Comparison of ENCODE assay signal across 12 cellular contexts in the genomic region with DNA sequence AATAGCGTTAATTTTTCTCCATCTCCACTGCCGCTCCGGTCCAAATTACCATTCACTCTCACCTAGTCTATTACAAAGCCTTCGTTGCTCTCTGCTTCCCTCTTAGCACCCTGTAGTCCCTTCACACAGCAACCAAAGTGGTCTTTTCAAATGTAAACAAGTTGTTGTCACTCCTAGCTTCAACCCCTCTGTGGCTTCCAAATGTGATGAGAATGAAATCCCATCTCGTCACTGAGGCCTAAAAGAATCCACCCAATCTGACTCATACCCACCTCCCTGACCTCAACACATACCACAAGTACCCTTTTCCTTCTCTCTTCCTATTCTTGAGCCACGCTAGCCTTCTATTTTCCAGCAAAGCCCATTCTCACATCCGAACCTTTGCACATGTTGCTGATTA. TPM values are rescaled to one million over a fixed set of nuclear protein-coding genes. Genes with fewer than 3 reads are reported as not detected.
A peak's percentile ranks its signal among the peaks of the same experiment; 100 is the strongest.
DNase-seq lines count a peak whose midpoint lies in the region; ATAC-seq and TF ChIP-seq lines count a peak whose summit lies in the region.
"Had no signal": no experiment of that assay in that cellular context is flagged by ENCODE, and none has a peak within 500 bp of the region (broad histone marks: within the 10 kb centered on the region; RNA-seq: fewer than 3 reads in every experiment).

No MANE protein-coding gene starts in this region.

- no peak for ATAC-seq in CD8-positive, alpha-beta T cell
- ATAC-seq in activated naive CD8-positive, alpha-beta T cell treated with anti-CD3 and anti-CD28 coated beads, Interleukin-2, amount 10 ng/mL, durations not matched to agents 7 days and 5 days (ENCODE audit: low read depth), result no peak
- no peak for ATAC-seq in naive thymus-derived CD4-positive, alpha-beta T cell
- no peak for ATAC-seq in left lobe of liver
- ATAC-seq: SK-N-SH treated with all-trans-retinoic acid at 6 μM for 48 hours had no signal

- H3K27me3 ChIP-seq in CD8-positive, alpha-beta T cell (ENCODE audit: insufficient read depth, low read length), result no peaks in the 10 kb centered on the region
- H3K27me3 ChIP-seq in HUES48 (ENCODE audit: control insufficient read depth, insufficient read depth, low read length), result no peaks in the 10 kb centered on the region
- H3K27me3 ChIP-seq in naive thymus-derived CD4-positive, alpha-beta T cell (ENCODE audit: control insufficient read depth in 2 of 2, insufficient read depth in 2 of 2, low read length in 2 of 2), result no peaks in the 10 kb centered on the region

- H3K27me3 Mint-ChIP-seq in CD8-positive, alpha-beta T cell (ENCODE audit: low read depth), result no peaks in the 10 kb centered on the region
- no peaks in the 10 kb centered on the region for H3K27me3 Mint-ChIP-seq in activated naive CD8-positive, alpha-beta T cell treated with anti-CD3 and anti-CD28 coated beads, Interleukin-2, amount 10 ng/mL, durations not matched to agents 7 days and 5 days
- no peaks in the 10 kb centered on the region for H3K27me3 Mint-ChIP-seq in naive thymus-derived CD4-positive, alpha-beta T cell

- H3K4me1 ChIP-seq in CD8-positive, alpha-beta T cell (ENCODE audit: insufficient read depth, low read length), result peaks cover 29% of the 10 kb centered on the region
- peaks cover 16% of the 10 kb centered on the region for H3K4me1 ChIP-seq in HUES48 (ENCODE audit: control insufficient read depth, insufficient read depth, low read length)
- H3K4me1 ChIP-seq in naive thymus-derived CD4-positive, alpha-beta T cell (ENCODE audit: control insufficient read depth in 2 of 2, insufficient read depth in 2 of 2, low read length in 2 of 2), result peaks cover 18 to 27% of the 10 kb centered on the region in 2 donors

- peak overlapping the region; percentile 57 for H3K4me3 Mint-ChIP-seq in CD8-positive, alpha-beta T cell
- peak overlapping the region; percentile 15 for H3K4me3 Mint-ChIP-seq in activated naive CD8-positive, alpha-beta T cell treated with anti-CD3 and anti-CD28 coated beads, Interleukin-2, amount 10 ng/mL, durations not matched to agents 7 days and 5 days
- H3K4me3 Mint-ChIP-seq in naive thymus-derived CD4-positive, alpha-beta T cell, result peak overlapping the region; percentile 4 to 91 (median 79)

- peaks cover 47% of the 10 kb centered on the region for H3K4me1 Mint-ChIP-seq in CD8-positive, alpha-beta T cell (ENCODE audit: low read depth)
- peaks cover 50% of the 10 kb centered on the region for H3K4me1 Mint-ChIP-seq in activated naive CD8-positive, alpha-beta T cell treated with anti-CD3 and anti-CD28 coated beads, Interleukin-2, amount 10 ng/mL, durations not matched to agents 7 days and 5 days
- H3K4me1 Mint-ChIP-seq in naive thymus-derived CD4-positive, alpha-beta T cell, result peaks cover 23 to 64% (median 53%) of the 10 kb centered on the region in 7 donors

- POLR2A ChIA-PET in CD8-positive, alpha-beta T cell (lab: Charles Lee), result interaction anchor here (0.8 kb wide), 1 partner anchor 189 kb away, joined by 3 read pairs; no protein-coding TSS in a partner anchor
- POLR2A ChIA-PET in activated naive CD8-positive, alpha-beta T cell treated with anti-CD3 and anti-CD28 coated beads, Interleukin-2, amount 10 ng/mL, durations not matched to agents 7 days and 5 days (lab: Charles Lee), result no interaction called here
- POLR2A ChIA-PET in naive thymus-derived CD4-positive, alpha-beta T cell (lab: Charles Lee), result no interaction called here

- no peaks in the 10 kb centered on the region for H3K36me3 ChIP-seq in CD8-positive, alpha-beta T cell (ENCODE audit: insufficient read depth, low read length)
- H3K36me3 ChIP-seq in HUES48 (ENCODE audit: control insufficient read depth, insufficient read depth, low read length), result peaks cover 3% of the 10 kb centered on the region; the same call in 1 of the 2 replicates
- H3K36me3 ChIP-seq in naive thymus-derived CD4-positive, alpha-beta T cell (ENCODE audit: control insufficient read depth in 2 of 3, insufficient read depth in 3 of 3, low read length in 3 of 3), result peaks cover 0 to 11% (median 0%) of the 10 kb centered on the region in 3 experiments

- peak overlapping the region; percentile 33 for H3K27ac Mint-ChIP-seq in CD8-positive, alpha-beta T cell
- H3K27ac Mint-ChIP-seq in activated naive CD8-positive, alpha-beta T cell treated with anti-CD3 and anti-CD28 coated beads, Interleukin-2, amount 10 ng/mL, durations not matched to agents 7 days and 5 days, result peak overlapping the region; percentile 55
- H3K27ac Mint-ChIP-seq in naive thymus-derived CD4-positive, alpha-beta T cell, result peak overlapping the region in 6 of 9 donors; percentile 34 to 77 (median 60)

- H3K9me3 Mint-ChIP-seq in CD8-positive, alpha-beta T cell, result no peaks in the 10 kb centered on the region
- H3K9me3 Mint-ChIP-seq in activated naive CD8-positive, alpha-beta T cell treated with anti-CD3 and anti-CD28 coated beads, Interleukin-2, amount 10 ng/mL, durations not matched to agents 7 days and 5 days, result no peaks in the 10 kb centered on the region
- peaks cover 0 to 2% (median 0%) of the 10 kb centered on the region in 11 donors for H3K9me3 Mint-ChIP-seq in naive thymus-derived CD4-positive, alpha-beta T cell

- no peak for DNase-seq in CD8-positive, alpha-beta T cell
- DNase-seq in activated naive CD8-positive, alpha-beta T cell treated with anti-CD3 and anti-CD28 coated beads, Interleukin-2, amount 10 ng/mL, durations not matched to agents 7 days and 5 days, result no peak
- DNase-seq in naive thymus-derived CD4-positive, alpha-beta T cell, result no peak
- DNase-seq in NK-92 treated with Interleukin-12 subunit alpha and Interleukin-12 subunit beta, amount 100 ng/mL, for 24 hours (lab: John Stamatoyannopoulos, UW), result no peak
- DNase-seq in activated effector memory CD4-positive, alpha-beta T cell treated with Interleukin-2 at 50 U/mL for 16 hours, result no peak
- DNase-seq in mucosa of gallbladder (ENCODE audit: low spot score) (no peak), left lobe of liver (ENCODE audit: low spot score) (no peak)
- DNase-seq: NCI-H1105 treated with DMSO at 0.1 percent for 48 hours, NCI-H69 had no signal

- TF ChIP-seq CTCF in CD8-positive, alpha-beta T cell (IDR thresholded peaks at IDR 0.05), result no peak

- intact Hi-C loops in CD8-positive, alpha-beta T cell (cut with DNase I, micrococcal nuclease), result no loop called here
- intact Hi-C loops in naive thymus-derived CD4-positive, alpha-beta T cell (cut with micrococcal nuclease), result loop anchor here in 1 of 2 donors (10.0 kb wide), 1 partner anchor 141 kb away; a partner anchor contains a TSS

- CTCF ChIA-PET in CD8-positive, alpha-beta T cell (lab: Charles Lee), result interaction anchor here (1.0 to 7.4 kb wide), 5 partner anchors 83 to 182 kb away, joined by 3 to 45 read pairs (median 3); a partner anchor contains a TSS
- CTCF ChIA-PET in naive thymus-derived CD4-positive, alpha-beta T cell (lab: Charles Lee), result interaction anchor here (1.1 kb wide), 1 partner anchor 175 kb away, joined by 4 read pairs; no protein-coding TSS in a partner anchor

- H3K9me3 ChIP-seq in CD8-positive, alpha-beta T cell (ENCODE audit: low read length), result no peaks in the 10 kb centered on the region
- no peaks in the 10 kb centered on the region for H3K9me3 ChIP-seq in HUES48 (ENCODE audit: control insufficient read depth, insufficient read depth, low read length)
- H3K9me3 ChIP-seq in naive thymus-derived CD4-positive, alpha-beta T cell (ENCODE audit: control insufficient read depth in 2 of 3, low read length in 3 of 3), result no peaks in the 10 kb centered on the region

- H3K9ac ChIP-seq in HUES48 (ENCODE audit: low read depth, low read length), result no peak overlapping the region

- no peak overlapping the region for H3K4me3 ChIP-seq in CD8-positive, alpha-beta T cell (ENCODE audit: low read depth, low read length)
- no peak overlapping the region for H3K4me3 ChIP-seq in HUES48 (ENCODE audit: low read depth, low read length)
- H3K4me3 ChIP-seq in naive thymus-derived CD4-positive, alpha-beta T cell (ENCODE audit: low read length), result no peak overlapping the region

- no peak overlapping the region for H3K27ac ChIP-seq in CD8-positive, alpha-beta T cell (ENCODE audit: low read depth, low read length)
- H3K27ac ChIP-seq in HUES48 (ENCODE audit: low read depth, low read length), result peak overlapping the region; percentile 73
- no peak overlapping the region for H3K27ac ChIP-seq in naive thymus-derived CD4-positive, alpha-beta T cell (ENCODE audit: low read depth, low read length)

- peaks cover 12% of the 10 kb centered on the region for H3K36me3 Mint-ChIP-seq in CD8-positive, alpha-beta T cell
- peaks cover 9% of the 10 kb centered on the region for H3K36me3 Mint-ChIP-seq in activated naive CD8-positive, alpha-beta T cell treated with anti-CD3 and anti-CD28 coated beads, Interleukin-2, amount 10 ng/mL, durations not matched to agents 7 days and 5 days
- H3K36me3 Mint-ChIP-seq in naive thymus-derived CD4-positive, alpha-beta T cell, result peaks cover 0 to 3% (median 0%) of the 10 kb centered on the region in 5 donors

RNA-seq across cellular contexts. Expression of a gene that starts 2.2 kb away (rescaled TPM):
- 10 to 100 TPM; 45.7 to 49.3 TPM for total RNA-seq in CD8-positive, alpha-beta T cell
- total RNA-seq in activated naive CD8-positive, alpha-beta T cell treated with anti-CD3 and anti-CD28 coated beads, Interleukin-2, amount 10 ng/mL, durations not matched to agents 7 days and 5 days, result 10 to 100 TPM; 73.8 to 74.7 TPM
- 10 to 100 TPM; 41.4 to 80.4 (median 70.0) TPM for total RNA-seq in naive thymus-derived CD4-positive, alpha-beta T cell
- polyA plus RNA-seq in naive thymus-derived CD4-positive, alpha-beta T cell, result 10 to 100 TPM; 11.6 to 13.2 TPM
- total RNA-seq in mucosa of gallbladder (56.4 TPM), left lobe of liver (17.5 TPM)

RNA-seq across cellular contexts. Expression of a gene that starts 4.3 kb away (rescaled TPM):
- total RNA-seq in CD8-positive, alpha-beta T cell, result 100 to 1,000 TPM; 222 to 226 TPM
- 100 to 1,000 TPM; 325 to 330 TPM for total RNA-seq in activated naive CD8-positive, alpha-beta T cell treated with anti-CD3 and anti-CD28 coated beads, Interleukin-2, amount 10 ng/mL, durations not matched to agents 7 days and 5 days
- 100 to 1,000 TPM; 270 to 601 (median 377) TPM for total RNA-seq in naive thymus-derived CD4-positive, alpha-beta T cell
- polyA plus RNA-seq in naive thymus-derived CD4-positive, alpha-beta T cell, result 10 to 100 TPM; 34.8 to 35.0 TPM
- total RNA-seq in mucosa of gallbladder, result 94.6 TPM
- total RNA-seq in left lobe of liver, result 26.2 TPM

RNA-seq across cellular contexts. Expression of a gene that starts 25.1 kb away (rescaled TPM):
- total RNA-seq in CD8-positive, alpha-beta T cell, result 1 to 10 TPM; 2.3 to 2.4 TPM
- 10 to 100 TPM; 29.4 to 32.2 TPM for total RNA-seq in activated naive CD8-positive, alpha-beta T cell treated with anti-CD3 and anti-CD28 coated beads, Interleukin-2, amount 10 ng/mL, durations not matched to agents 7 days and 5 days
- 10 to 100 TPM; 10.4 to 32.0 (median 25.5) TPM for total RNA-seq in naive thymus-derived CD4-positive, alpha-beta T cell
- 10 to 100 TPM; 43.2 to 73.9 TPM for polyA plus RNA-seq in naive thymus-derived CD4-positive, alpha-beta T cell
- total RNA-seq in mucosa of gallbladder, result 25.6 TPM
- 13.3 TPM for total RNA-seq in left lobe of liver

RNA-seq across cellular contexts. Expression of a gene that starts 33.5 kb away (rescaled TPM):
- total RNA-seq in CD8-positive, alpha-beta T cell, result 1 to 10 TPM; 3.1 to 3.8 TPM
- under 1 TPM in 1 of 2 experiments, not detected in 1; 0.17 TPM for total RNA-seq in activated naive CD8-positive, alpha-beta T cell treated with anti-CD3 and anti-CD28 coated beads, Interleukin-2, amount 10 ng/mL, durations not matched to agents 7 days and 5 days
- total RNA-seq in naive thymus-derived CD4-positive, alpha-beta T cell, result 1 to 10 TPM in 2 of 5 experiments, under 1 TPM in 2, not detected in 1; 0.22 to 5.2 (median 1.4) TPM
- not detected for polyA plus RNA-seq in naive thymus-derived CD4-positive, alpha-beta T cell
- total RNA-seq in mucosa of gallbladder (5.3 TPM), left lobe of liver (0.63 TPM)
- total RNA-seq: frontal cortex had no signal

RNA-seq across cellular contexts. Expression of a gene that starts 33.6 kb away (rescaled TPM):
- 10 to 100 TPM; 41.5 to 42.3 TPM for total RNA-seq in CD8-positive, alpha-beta T cell
- total RNA-seq in activated naive CD8-positive, alpha-beta T cell treated with anti-CD3 and anti-CD28 coated beads, Interleukin-2, amount 10 ng/mL, durations not matched to agents 7 days and 5 days, result 1 to 10 TPM; 2.7 to 3.0 TPM
- 10 to 100 TPM in 2 of 5 experiments, 1 to 10 TPM in 3; 2.6 to 68.0 (median 3.4) TPM for total RNA-seq in naive thymus-derived CD4-positive, alpha-beta T cell
- polyA plus RNA-seq in naive thymus-derived CD4-positive, alpha-beta T cell, result 1 to 10 TPM; 1.2 to 4.4 TPM
- total RNA-seq in mucosa of gallbladder (92.6 TPM), left lobe of liver (14.5 TPM)

Comparison
In these comparisons a context has a peak if more than half of its experiments do, and no peak if none do; other contexts are left out.
1. H3K4me3 Mint-ChIP-seq: peak in every context shown above with its lines; median percentile 79 in naive thymus-derived CD4-positive, alpha-beta T cell; 57 in CD8-positive, alpha-beta T cell; 15 in activated naive CD8-positive, alpha-beta T cell treated with anti-CD3 and anti-CD28 coated beads, Interleukin-2, amount 10 ng/mL, durations not matched to agents 7 days and 5 days.